23 cellular contexts compared by ENCODE assay signal in genomic region chr5:59216845-59217244, GRCh38.
"Had no signal": no experiment of that assay in that cellular context is flagged by ENCODE, and none has a peak within 500 bp of the region (broad histone marks: within the 10 kb centered on the region; RNA-seq: fewer than 3 reads in every experiment).

No MANE protein-coding gene starts in this region.

- DNase-seq: activated B cell treated with CpG ODN at 0.5 μM for 24 hours; activated CD4-positive, alpha-beta T cell treated with anti-CD3 and anti-CD28 coated beads for 36 hours; activated CD4-positive, alpha-beta T cell treated with anti-CD3 and anti-CD28 coated beads, Interleukin-2, amount 50 U/mL, for 48 hours; activated CD8-positive, alpha-beta memory T cell treated with anti-CD3 and anti-CD28 coated beads, Interleukin-2, amount 50 U/mL, for 48 hours; activated naive CD4-positive, alpha-beta T cell treated with Interleukin-2 at 50 U/mL for 16 hours; activated naive CD8-positive, alpha-beta T cell treated with anti-CD3 and anti-CD28 coated beads for 36 hours; activated T-cell treated with anti-CD3 and anti-CD28 coated beads, Interleukin-2, amount 50 U/mL, for 4 hours; cortex of kidney; erythroblast; foreskin fibroblast; immature natural killer cell; mesendoderm; naive thymus-derived CD4-positive, alpha-beta T cell; spleen; stimulated activated CD4-positive, alpha-beta T cell treated with anti-CD3 and anti-CD28 coated beads, Interleukin-4, amount 100 ng/mL, for 24 hours; stimulated activated naive CD8-positive, alpha-beta T cell treated with anti-CD3 and anti-CD28 coated beads, Interleukin-15, Interleukin-2, amounts not matched to agents 100 U/mL and 50 U/mL, for 24 hours; substantia nigra; T1000; thyroid gland; uterus had no signal

- H3K9ac ChIP-seq: neural progenitor cell had no signal

- H3K36me3 ChIP-seq: neural progenitor cell, thyroid gland, uterus had no signal

- H3K27me3 Mint-ChIP-seq: activated B cell treated with CpG ODN at 0.5 μM for 24 hours had no signal

- H3K4me3 ChIP-seq: neural progenitor cell, spleen, thyroid gland, uterus had no signal

- FAIRE-seq: astrocyte, bronchial epithelial cell had no signal

- H3K27ac ChIP-seq: neural progenitor cell, spleen, thyroid gland, uterus had no signal

- H3K27ac Mint-ChIP-seq: activated B cell treated with CpG ODN at 0.5 μM for 24 hours; activated CD4-positive, alpha-beta T cell treated with anti-CD3 and anti-CD28 coated beads for 36 hours; activated naive CD8-positive, alpha-beta T cell treated with anti-CD3 and anti-CD28 coated beads for 36 hours; immature natural killer cell; naive thymus-derived CD4-positive, alpha-beta T cell; neural progenitor cell had no signal

- H3K9me3 Mint-ChIP-seq: activated B cell treated with CpG ODN at 0.5 μM for 24 hours; activated naive CD8-positive, alpha-beta T cell treated with anti-CD3 and anti-CD28 coated beads for 36 hours; activated T-cell treated with anti-CD3 and anti-CD28 coated beads, Interleukin-2, amount 50 U/mL, for 4 hours; immature natural killer cell; naive thymus-derived CD4-positive, alpha-beta T cell; neural progenitor cell had no signal

- H3K27me3 ChIP-seq: neural progenitor cell, spleen, thyroid gland, uterus had no signal

- H3K4me1 Mint-ChIP-seq: activated naive CD8-positive, alpha-beta T cell treated with anti-CD3 and anti-CD28 coated beads for 36 hours; immature natural killer cell; naive thymus-derived CD4-positive, alpha-beta T cell; neural progenitor cell had no signal

- H3K36me3 Mint-ChIP-seq: activated naive CD8-positive, alpha-beta T cell treated with anti-CD3 and anti-CD28 coated beads for 36 hours; naive thymus-derived CD4-positive, alpha-beta T cell; neural progenitor cell had no signal

- H3K4me1 ChIP-seq: neural progenitor cell, spleen, thyroid gland, uterus had no signal

- H3K9me3 ChIP-seq: spleen, thyroid gland, uterus had no signal

- ATAC-seq: activated CD4-positive, alpha-beta T cell treated with anti-CD3 and anti-CD28 coated beads for 36 hours; activated T-cell treated with anti-CD3 and anti-CD28 coated beads, Interleukin-2, amount 50 U/mL, for 4 hours; naive thymus-derived CD4-positive, alpha-beta T cell; stimulated activated naive CD8-positive, alpha-beta T cell treated with anti-CD3 and anti-CD28 coated beads, Interleukin-15, Interleukin-2, amounts not matched to agents 100 U/mL and 50 U/mL, for 24 hours had no signal

- H3K4me3 Mint-ChIP-seq: activated B cell treated with CpG ODN at 0.5 μM for 24 hours; activated CD4-positive, alpha-beta T cell treated with anti-CD3 and anti-CD28 coated beads for 36 hours; activated naive CD8-positive, alpha-beta T cell treated with anti-CD3 and anti-CD28 coated beads for 36 hours; activated T-cell treated with anti-CD3 and anti-CD28 coated beads, Interleukin-2, amount 50 U/mL, for 4 hours; immature natural killer cell; naive thymus-derived CD4-positive, alpha-beta T cell; neural progenitor cell had no signal
